ENCODE assay signal across 20 cellular contexts in the genomic region with DNA sequence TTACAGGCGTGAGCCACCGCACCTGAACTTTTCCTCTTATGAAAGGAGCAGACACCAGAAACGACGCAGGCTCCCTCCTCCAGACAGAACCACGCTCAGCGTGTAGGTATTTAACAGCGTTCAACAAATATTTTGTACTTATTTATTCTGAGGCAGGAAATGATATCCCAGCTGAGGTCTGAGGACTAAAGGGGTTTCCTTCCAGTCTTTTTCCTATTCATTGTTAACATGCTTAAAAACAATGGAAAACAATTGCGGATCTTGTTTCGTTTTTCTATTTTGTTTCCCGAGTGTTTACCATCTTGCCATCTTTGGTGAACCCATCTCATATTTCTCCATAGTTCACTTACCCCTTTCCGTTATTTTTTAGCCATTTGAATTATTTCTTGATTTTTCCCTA. TPM values are rescaled to one million over a fixed set of nuclear protein-coding genes. Genes with fewer than 3 reads are reported as not detected.
DNase-seq lines count a peak whose midpoint lies in the region; ATAC-seq and TF ChIP-seq lines count a peak whose summit lies in the region.
"Had no signal": no experiment of that assay in that cellular context is flagged by ENCODE, and none has a peak within 500 bp of the region (broad histone marks: within the 10 kb centered on the region; RNA-seq: fewer than 3 reads in every experiment).

No MANE protein-coding gene starts in this region.

- H3K9me3 Mint-ChIP-seq in stimulated activated naive CD8-positive, alpha-beta T cell treated with anti-CD3 and anti-CD28 coated beads, Interleukin-15, Interleukin-2, amounts not matched to agents 100 ng/mL and 50 ng/mL, for 24 hours = no peaks in the 10 kb centered on the region
- no peaks in the 10 kb centered on the region for H3K9me3 Mint-ChIP-seq in activated naive CD8-positive, alpha-beta T cell treated with anti-CD3 and anti-CD28 coated beads, Interleukin-2, amount 50 U/mL, for 24 hours
- no peaks in the 10 kb centered on the region for H3K9me3 Mint-ChIP-seq in natural killer cell
- H3K9me3 Mint-ChIP-seq: activated naive CD4-positive, alpha-beta T cell treated with anti-CD3 and anti-CD28 coated beads for 36 hours; dendritic cell treated with granulocyte-macrophage colony-stimulating factor and Interleukin-4, amounts not matched to agents 40 ng/mL and 50 ng/mL, for 4 days had no signal

- no peak for TF ChIP-seq CTCF in natural killer cell (IDR thresholded peaks at IDR 0.05)

- peak overlapping the region; percentile 77 for H3K27ac Mint-ChIP-seq in stimulated activated naive CD8-positive, alpha-beta T cell treated with anti-CD3 and anti-CD28 coated beads, Interleukin-15, Interleukin-2, amounts not matched to agents 100 ng/mL and 50 ng/mL, for 24 hours
- H3K27ac Mint-ChIP-seq in activated naive CD8-positive, alpha-beta T cell treated with anti-CD3 and anti-CD28 coated beads, Interleukin-2, amount 50 U/mL, for 24 hours = peak overlapping the region; percentile 62
- peak overlapping the region; percentile 84 to 89 for H3K27ac Mint-ChIP-seq in natural killer cell
- H3K27ac Mint-ChIP-seq: activated naive CD4-positive, alpha-beta T cell treated with anti-CD3 and anti-CD28 coated beads for 36 hours; dendritic cell treated with granulocyte-macrophage colony-stimulating factor and Interleukin-4, amounts not matched to agents 40 ng/mL and 50 ng/mL, for 4 days had no signal

- DNase-seq in stimulated activated naive CD8-positive, alpha-beta T cell treated with anti-CD3 and anti-CD28 coated beads, Interleukin-15, Interleukin-2, amounts not matched to agents 100 U/mL and 50 U/mL, for 24 hours = no peak
- no peak for DNase-seq in activated naive CD8-positive, alpha-beta T cell treated with anti-CD3 and anti-CD28 coated beads, Interleukin-2, amount 50 U/mL, for 24 hours
- no peak for DNase-seq in natural killer cell
- no peak for DNase-seq in NCI-H446 (lab: John Stamatoyannopoulos, UW)
- DNase-seq in caudate nucleus (lab: John Stamatoyannopoulos, UW) = no peak
- DNase-seq in activated T-cell treated with anti-CD3 and anti-CD28 coated beads, Interleukin-2, amount 50 U/mL, for 1 hour = no peak
- DNase-seq in NCI-H2081 (lab: John Stamatoyannopoulos, UW) = no peak
- DNase-seq: ACHN; activated naive CD4-positive, alpha-beta T cell treated with anti-CD3 and anti-CD28 coated beads for 36 hours; BE2C; COR-L47; DMS53; hypothalamus; NCI-H187; NCI-H526 treated with DMSO at 0.1 percent for 48 hours; Right ventricle myocardium superior; upper lobe of left lung had no signal

- peak overlapping the region; percentile 24 for H3K4me3 Mint-ChIP-seq in stimulated activated naive CD8-positive, alpha-beta T cell treated with anti-CD3 and anti-CD28 coated beads, Interleukin-15, Interleukin-2, amounts not matched to agents 100 ng/mL and 50 ng/mL, for 24 hours
- peak overlapping the region; percentile 32 for H3K4me3 Mint-ChIP-seq in activated naive CD8-positive, alpha-beta T cell treated with anti-CD3 and anti-CD28 coated beads, Interleukin-2, amount 50 U/mL, for 24 hours
- H3K4me3 Mint-ChIP-seq in natural killer cell = peak overlapping the region; percentile 60
- H3K4me3 Mint-ChIP-seq: activated naive CD4-positive, alpha-beta T cell treated with anti-CD3 and anti-CD28 coated beads for 36 hours; dendritic cell treated with granulocyte-macrophage colony-stimulating factor and Interleukin-4, amounts not matched to agents 40 ng/mL and 50 ng/mL, for 4 days had no signal

- H3K27me3 Mint-ChIP-seq in stimulated activated naive CD8-positive, alpha-beta T cell treated with anti-CD3 and anti-CD28 coated beads, Interleukin-15, Interleukin-2, amounts not matched to agents 100 ng/mL and 50 ng/mL, for 24 hours = no peaks in the 10 kb centered on the region
- H3K27me3 Mint-ChIP-seq in activated naive CD8-positive, alpha-beta T cell treated with anti-CD3 and anti-CD28 coated beads, Interleukin-2, amount 50 U/mL, for 24 hours = no peaks in the 10 kb centered on the region
- H3K27me3 Mint-ChIP-seq in natural killer cell (ENCODE audit: low read depth in 2 of 2) = no peaks in the 10 kb centered on the region

- no peaks in the 10 kb centered on the region for H3K36me3 Mint-ChIP-seq in stimulated activated naive CD8-positive, alpha-beta T cell treated with anti-CD3 and anti-CD28 coated beads, Interleukin-15, Interleukin-2, amounts not matched to agents 100 ng/mL and 50 ng/mL, for 24 hours (ENCODE audit: low read depth)
- no peaks in the 10 kb centered on the region for H3K36me3 Mint-ChIP-seq in activated naive CD8-positive, alpha-beta T cell treated with anti-CD3 and anti-CD28 coated beads, Interleukin-2, amount 50 U/mL, for 24 hours (ENCODE audit: low read depth)
- no peaks in the 10 kb centered on the region for H3K36me3 Mint-ChIP-seq in natural killer cell

- intact Hi-C loops in natural killer cell (cut with micrococcal nuclease) = no loop called here

- H3K4me1 Mint-ChIP-seq in stimulated activated naive CD8-positive, alpha-beta T cell treated with anti-CD3 and anti-CD28 coated beads, Interleukin-15, Interleukin-2, amounts not matched to agents 100 ng/mL and 50 ng/mL, for 24 hours (ENCODE audit: low read depth) = peaks cover 52% of the 10 kb centered on the region
- H3K4me1 Mint-ChIP-seq in activated naive CD8-positive, alpha-beta T cell treated with anti-CD3 and anti-CD28 coated beads, Interleukin-2, amount 50 U/mL, for 24 hours = peaks cover 48% of the 10 kb centered on the region
- H3K4me1 Mint-ChIP-seq in natural killer cell = peaks cover 24 to 49% of the 10 kb centered on the region in 2 donors

- H3K27ac ChIP-seq in caudate nucleus (ENCODE audit: low read depth, low read length) = no peak overlapping the region
- H3K27ac ChIP-seq: upper lobe of left lung had no signal

- ATAC-seq in stimulated activated naive CD8-positive, alpha-beta T cell treated with anti-CD3 and anti-CD28 coated beads, Interleukin-15, Interleukin-2, amounts not matched to agents 100 U/mL and 50 U/mL, for 24 hours = no peak
- ATAC-seq in activated naive CD8-positive, alpha-beta T cell treated with anti-CD3 and anti-CD28 coated beads, Interleukin-2, amount 50 U/mL, for 24 hours = no peak
- ATAC-seq in natural killer cell = no peak
- ATAC-seq: left lobe of liver had no signal

RNA-seq across cellular contexts. Expression of gene FOSL2, which starts 43.7 kb away (rescaled TPM):
- total RNA-seq in natural killer cell = 100 to 1,000 TPM; 414 to 531 (median 455) TPM
